33 cellular contexts compared by ENCODE assay signal in genomic region chr6:158383542-158383941, GRCh38.
"Had no signal": no experiment of that assay in that cellular context is flagged by ENCODE, and none has a peak within 500 bp of the region (broad histone marks: within the 10 kb centered on the region; RNA-seq: fewer than 3 reads in every experiment).

No MANE protein-coding gene starts in this region.

- H3K27ac Mint-ChIP-seq: activated CD4-positive, alpha-beta memory T cell treated with anti-CD3 and anti-CD28 coated beads for 36 hours; activated CD4-positive, alpha-beta T cell treated with anti-CD3 and anti-CD28 coated beads, Interleukin-2, amount 10 ng/mL, durations not matched to agents 24 days and 14 days; activated naive CD4-positive, alpha-beta T cell treated with anti-CD3 and anti-CD28 coated beads for 36 hours; activated naive CD8-positive, alpha-beta T cell treated with anti-CD3 and anti-CD28 coated beads for 36 hours; activated T-helper 1 cell treated with anti-CD3 and anti-CD28 coated beads, Interleukin-12 subunit alpha, Interleukin-12 subunit beta, Interleukin-2, Interleukin-4 antibody, amounts not matched to agents 30 ng/mL and 10 ng/mL and 1 ng/mL, durations not matched to agents 14 hours and 24 hours and 36 hours; neural progenitor cell; stimulated activated memory B cell treated with anti-CD40 and anti-IgM and Interleukin-4, amounts not matched to agents 10 μg/mL and 1 μg/mL and 100 μg/mL, for 72 hours; T-helper 1 cell treated with Interleukin-12 subunit alpha and Interleukin-12 subunit beta and Interleukin-4 antibody, amounts not matched to agents 30 μg/mL and 1 μg/mL, for 36 hours had no signal

- H3K36me3 Mint-ChIP-seq: activated CD4-positive, alpha-beta memory T cell treated with anti-CD3 and anti-CD28 coated beads for 36 hours; activated naive CD8-positive, alpha-beta T cell treated with anti-CD3 and anti-CD28 coated beads for 36 hours; stimulated activated memory B cell treated with anti-CD40 and anti-IgM and Interleukin-4, amounts not matched to agents 10 μg/mL and 1 μg/mL and 100 μg/mL, for 72 hours had no signal

- ATAC-seq: body of pancreas; gastrocnemius medialis; mucosa of descending colon; right cardiac atrium; stimulated activated memory B cell treated with anti-CD40 and anti-IgM and Interleukin-4, amounts not matched to agents 10 μg/mL and 1 μg/mL and 100 μg/mL, for 72 hours had no signal

- H3K4me1 Mint-ChIP-seq: activated CD4-positive, alpha-beta T cell treated with anti-CD3 and anti-CD28 coated beads, Interleukin-2, amount 10 ng/mL, durations not matched to agents 24 days and 14 days; activated naive CD8-positive, alpha-beta T cell treated with anti-CD3 and anti-CD28 coated beads for 36 hours; neural progenitor cell had no signal

- H3K27me3 Mint-ChIP-seq: activated CD4-positive, alpha-beta memory T cell treated with anti-CD3 and anti-CD28 coated beads for 36 hours; activated CD4-positive, alpha-beta T cell treated with anti-CD3 and anti-CD28 coated beads, Interleukin-2, amount 10 ng/mL, durations not matched to agents 24 days and 14 days; activated naive CD8-positive, alpha-beta T cell treated with anti-CD3 and anti-CD28 coated beads for 36 hours; stimulated activated memory B cell treated with anti-CD40 and anti-IgM and Interleukin-4, amounts not matched to agents 10 μg/mL and 1 μg/mL and 100 μg/mL, for 72 hours had no signal

- H3K9me3 Mint-ChIP-seq: activated CD4-positive, alpha-beta memory T cell treated with anti-CD3 and anti-CD28 coated beads for 36 hours; activated CD4-positive, alpha-beta T cell treated with anti-CD3 and anti-CD28 coated beads, Interleukin-2, amount 10 ng/mL, durations not matched to agents 24 days and 14 days; activated naive CD4-positive, alpha-beta T cell treated with anti-CD3 and anti-CD28 coated beads for 36 hours; activated naive CD8-positive, alpha-beta T cell treated with anti-CD3 and anti-CD28 coated beads for 36 hours; activated T-helper 1 cell treated with anti-CD3 and anti-CD28 coated beads, Interleukin-12 subunit alpha, Interleukin-12 subunit beta, Interleukin-2, Interleukin-4 antibody, amounts not matched to agents 30 ng/mL and 10 ng/mL and 1 ng/mL, durations not matched to agents 14 hours and 24 hours and 36 hours; neural progenitor cell; stimulated activated memory B cell treated with anti-CD40 and anti-IgM and Interleukin-4, amounts not matched to agents 10 μg/mL and 1 μg/mL and 100 μg/mL, for 72 hours; T-helper 1 cell treated with Interleukin-12 subunit alpha and Interleukin-12 subunit beta and Interleukin-4 antibody, amounts not matched to agents 30 μg/mL and 1 μg/mL, for 36 hours had no signal

- DNase-seq: activated CD4-positive, alpha-beta memory T cell treated with anti-CD3 and anti-CD28 coated beads for 36 hours; activated CD4-positive, alpha-beta T cell treated with anti-CD3 and anti-CD28 coated beads, Interleukin-2, amount 10 ng/mL, durations not matched to agents 24 days and 14 days; activated CD4-positive, CD25-positive, alpha-beta regulatory T cell treated with anti-CD3 and anti-CD28 coated beads, Interleukin-2, amount 50 U/mL, for 72 hours; activated CD8-positive, alpha-beta memory T cell treated with anti-CD3 and anti-CD28 coated beads, Interleukin-2, amount 50 U/mL, for 4 hours; activated effector memory CD4-positive, alpha-beta T cell treated with anti-CD3 and anti-CD28 coated beads, Interleukin-2, amount 50 U/mL, for 16 hours; activated naive CD4-positive, alpha-beta T cell treated with anti-CD3 and anti-CD28 coated beads for 36 hours; activated naive CD8-positive, alpha-beta T cell treated with anti-CD3 and anti-CD28 coated beads for 36 hours; activated T-cell treated with anti-CD3 and anti-CD28 coated beads, Interleukin-2, amount 50 U/mL, for 1 hour; adrenal gland; aorta; body of pancreas; cerebellar nuclear complex; colonic mucosa; effector CD8-positive, alpha-beta T cell; esophagus squamous epithelium; gastrocnemius medialis; islet precursor cell; left ventricle myocardium inferior; mucosa of descending colon; occipital lobe; right cardiac atrium; stimulated activated CD4-positive, alpha-beta T cell treated with anti-CD3 and anti-CD28 coated beads, Interleukin-4, amount 100 ng/mL, for 4 hours; stimulated activated CD8-positive, alpha-beta memory T cell treated with anti-CD3 and anti-CD28 coated beads, Interleukin-4, amount 100 ng/mL, for 48 hours; T1000 had no signal

- H3K27ac ChIP-seq: adrenal gland, body of pancreas, cardiac muscle cell, colonic mucosa, epithelial cell of prostate, esophagus squamous epithelium, hepatocyte, left ventricle myocardium inferior, neural progenitor cell, skin epidermis, tibial nerve had no signal

- H3K4me3 Mint-ChIP-seq: activated CD4-positive, alpha-beta memory T cell treated with anti-CD3 and anti-CD28 coated beads for 36 hours; activated CD4-positive, alpha-beta T cell treated with anti-CD3 and anti-CD28 coated beads, Interleukin-2, amount 10 ng/mL, durations not matched to agents 24 days and 14 days; activated naive CD4-positive, alpha-beta T cell treated with anti-CD3 and anti-CD28 coated beads for 36 hours; activated naive CD8-positive, alpha-beta T cell treated with anti-CD3 and anti-CD28 coated beads for 36 hours; activated T-helper 1 cell treated with anti-CD3 and anti-CD28 coated beads, Interleukin-12 subunit alpha, Interleukin-12 subunit beta, Interleukin-2, Interleukin-4 antibody, amounts not matched to agents 30 ng/mL and 10 ng/mL and 1 ng/mL, durations not matched to agents 14 hours and 24 hours and 36 hours; neural progenitor cell; stimulated activated memory B cell treated with anti-CD40 and anti-IgM and Interleukin-4, amounts not matched to agents 10 μg/mL and 1 μg/mL and 100 μg/mL, for 72 hours; T-helper 1 cell treated with Interleukin-12 subunit alpha and Interleukin-12 subunit beta and Interleukin-4 antibody, amounts not matched to agents 30 μg/mL and 1 μg/mL, for 36 hours had no signal
